In the genomic region with DNA sequence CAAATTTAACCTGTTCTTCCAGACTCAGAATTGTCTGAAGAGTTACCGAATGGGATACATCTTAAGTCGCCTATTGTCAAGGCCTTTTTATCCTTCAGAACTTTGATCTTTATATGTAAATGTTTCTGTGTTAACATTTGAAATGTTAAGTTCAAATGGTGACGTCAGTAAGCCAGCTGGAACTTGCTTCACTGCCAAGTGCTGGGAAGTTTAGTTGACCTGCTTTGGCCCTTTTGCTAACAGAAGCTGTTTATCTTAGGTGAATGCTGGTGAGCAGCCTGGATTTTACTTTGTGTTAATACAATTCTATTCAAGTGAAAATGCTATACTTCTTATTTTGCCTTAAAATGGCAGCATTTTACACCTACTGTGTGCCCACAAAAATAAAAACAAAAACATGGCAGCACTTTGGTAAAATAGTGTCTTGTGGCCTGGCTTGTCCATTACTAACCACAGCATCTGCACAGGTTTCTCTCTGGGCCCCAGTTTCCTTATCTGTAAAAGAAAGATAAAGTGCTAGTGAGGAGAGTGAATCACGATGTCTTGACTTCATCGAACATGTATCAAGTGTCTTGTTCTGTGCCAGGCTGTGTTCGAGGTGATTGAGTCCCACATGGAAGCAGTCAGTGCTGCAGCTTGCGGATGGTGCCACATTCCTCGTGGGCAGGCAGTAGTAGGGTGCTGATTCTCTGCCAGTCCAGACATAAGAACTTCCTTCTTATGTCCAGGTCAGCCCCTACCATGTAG, we compare ENCODE assay signal across 8 cellular contexts. TPM values are rescaled to one million over a fixed set of nuclear protein-coding genes. Genes with fewer than 3 reads are reported as not detected.
DNase-seq lines count a peak whose midpoint lies in the region; ATAC-seq and TF ChIP-seq lines count a peak whose summit lies in the region.

No MANE protein-coding gene starts in this region.

- CTCF ChIA-PET in MCF 10A (lab: Yijun Ruan, JAX) = interaction anchor here (0.8 to 2.7 kb wide), 9 partner anchors 12 to 393 kb away, joined by 3 to 13 read pairs (median 3); no protein-coding TSS in a partner anchor

- peaks cover 6% of the 10 kb centered on the region for H3K36me3 Mint-ChIP-seq in MCF 10A (ENCODE audit: insufficient read depth, unreplicated experiment)

- peak in 1 of 2 donors; percentile 45 for TF ChIP-seq RAD21 in liver (IDR thresholded peaks at IDR 0.05)

- peaks cover 0 to 5% (median 2%) of the 10 kb centered on the region in 9 donors for H3K36me3 ChIP-seq in heart left ventricle
- peaks cover 0 to 4% (median 1%) of the 10 kb centered on the region in 4 donors for H3K36me3 ChIP-seq in liver (ENCODE audit: control insufficient read depth in 4 of 4, insufficient read depth in 3 of 4, low read depth in 1 of 4, low read length in 3 of 4)
- H3K36me3 ChIP-seq in transverse colon = no peaks in the 10 kb centered on the region

- H3K9me3 ChIP-seq in heart left ventricle = no peaks in the 10 kb centered on the region
- no peaks in the 10 kb centered on the region for H3K9me3 ChIP-seq in liver (ENCODE audit: control insufficient read depth in 4 of 4, low read length in 3 of 4)
- no peaks in the 10 kb centered on the region for H3K9me3 ChIP-seq in transverse colon

- in situ Hi-C loops in transverse colon (cut with MboI; ENCODE audit: low pct_ligation_motif_present in 1 of 4, low pct_unique_long_range_greater_than_20kb in 1 of 4, low sequenced_read_pairs in 3 of 4) = loop anchor here in 2 of 4 donors (10.0 to 25.0 kb wide), 2 partner anchors 87 to 95 kb away; a partner anchor contains a TSS

- DNase-seq in heart left ventricle (peak in 1 of 5 donors; percentile 56), left ventricle myocardium superior (no peak), MCF 10A (ENCODE audit: unreplicated experiment) (peak; percentile 34), transverse colon (peak; percentile 59), NCI-H524 (lab: John Stamatoyannopoulos, UW) (no peak)

- peak overlapping the region; percentile 86 to 94 for H3K9ac ChIP-seq in liver (ENCODE audit: low read depth in 1 of 2, low read length in 2 of 2)

- POLR2A ChIA-PET in MCF 10A (lab: Yijun Ruan, JAX) = interaction anchor here (1.0 to 4.8 kb wide), 12 partner anchors 22 to 535 kb away, joined by 3 to 47 read pairs (median 4); a partner anchor contains a TSS

- peak overlapping the region; percentile 81 for H3K27ac Mint-ChIP-seq in MCF 10A (ENCODE audit: low read depth, unreplicated experiment)

- intact Hi-C loops in heart left ventricle (cut with DNase I) (loop anchor here in 7 of 10 donors (5.0 to 10.0 kb wide), 5 partner anchors 85 to 100 kb away; a partner anchor contains a TSS), left ventricle myocardium superior (cut with micrococcal nuclease) (no loop called here), MCF 10A (cut with micrococcal nuclease) (loop anchor here (2.0 kb wide), 1 partner anchor 161 kb away; no protein-coding TSS in a partner anchor), transverse colon (cut with DNase I; ENCODE audit: low total_unique reads) (loop anchor here (5.0 kb wide), 1 partner anchor 55 kb away; a partner anchor contains a TSS)

- TF ChIP-seq POLR2A in heart left ventricle (IDR thresholded peaks at IDR 0.05) (no peak), transverse colon (IDR thresholded peaks at IDR 0.05) (no peak)

- ATAC-seq in heart left ventricle (peak in 3 of 4 donors; percentile 3 to 35 (median 25)), left ventricle myocardium superior (no peak), HG02840 (IDR thresholded peaks at IDR 0.05; ENCODE audit: low FRiP score, unreplicated experiment) (no peak), HG03095 (IDR thresholded peaks at IDR 0.05; ENCODE audit: unreplicated experiment) (no peak)

- TF ChIP-seq EP300 in transverse colon (IDR thresholded peaks at IDR 0.05; ENCODE audit: low read depth) = peak; percentile 82

- H3K4me3 Mint-ChIP-seq in MCF 10A (ENCODE audit: unreplicated experiment) = peak overlapping the region; percentile 82

- no peaks in the 10 kb centered on the region for H3K27me3 ChIP-seq in heart left ventricle
- no peaks in the 10 kb centered on the region for H3K27me3 ChIP-seq in liver (ENCODE audit: control insufficient read depth in 4 of 4, insufficient read depth in 4 of 4, low read length in 3 of 4)
- no peaks in the 10 kb centered on the region for H3K27me3 ChIP-seq in transverse colon

- WGBS in heart left ventricle, 4 donors = 34 to 45% (median 41%) methylated on average over 8 of the region's 8 CpGs
- 23% methylated on average over 8 of the region's 8 CpGs for WGBS in liver
- 44 to 50% methylated on average over 4 to 8 of the region's 8 CpGs for WGBS in transverse colon (ENCODE audit: low coverage in 1 of 2), 2 donors

- peaks cover 18% of the 10 kb centered on the region for H3K4me1 Mint-ChIP-seq in MCF 10A (ENCODE audit: insufficient read depth, unreplicated experiment)

- no peaks in the 10 kb centered on the region for H3K27me3 Mint-ChIP-seq in MCF 10A (ENCODE audit: insufficient read depth, unreplicated experiment)

- H3K9me3 Mint-ChIP-seq in MCF 10A (ENCODE audit: unreplicated experiment) = no peaks in the 10 kb centered on the region

- BruUV-seq in MCF 10A (replicated peaks; lab: Mats Ljungman, UMichigan) = no TSS peak

- peaks cover 0 to 61% (median 35%) of the 10 kb centered on the region in 12 donors for H3K4me1 ChIP-seq in heart left ventricle
- peaks cover 10 to 60% (median 36%) of the 10 kb centered on the region in 4 donors for H3K4me1 ChIP-seq in liver (ENCODE audit: control insufficient read depth in 4 of 4, insufficient read depth in 4 of 4, low read length in 3 of 4)
- H3K4me1 ChIP-seq in transverse colon = peaks cover 18 to 45% (median 26%) of the 10 kb centered on the region in 4 donors

- H3K4me3 ChIP-seq in heart left ventricle = peak overlapping the region in 7 of 12 donors; percentile 80 to 97 (median 87)
- H3K4me3 ChIP-seq in liver (ENCODE audit: low read depth in 1 of 3, low read length in 3 of 3) = peak overlapping the region; percentile 23 to 89 (median 87)
- H3K4me3 ChIP-seq in transverse colon = peak overlapping the region in 1 of 4 donors; percentile 79

- no peak for TF ChIP-seq CTCF in heart left ventricle (IDR thresholded peaks at IDR 0.05)
- TF ChIP-seq CTCF in MCF 10A (IDR thresholded peaks at IDR 0.05; ENCODE audit: unreplicated experiment) = no peak
- no peak for TF ChIP-seq CTCF in liver (IDR thresholded peaks at IDR 0.05; ENCODE audit: low read depth, low read length, missing input control)
- TF ChIP-seq CTCF in transverse colon (IDR thresholded peaks at IDR 0.05) = no peak

- H3K27ac ChIP-seq in heart left ventricle (peak overlapping the region in 10 of 12 donors; percentile 74 to 99 (median 92)), liver (ENCODE audit: low read depth in 1 of 2, low read length in 2 of 2) (peak overlapping the region; percentile 98 to 99), transverse colon (peak overlapping the region; percentile 86 to 97 (median 94))

TF ChIP-seq in liver, 16 proteins besides CTCF, POLR2A, EP300 and RAD21 (continues in another document):
- TF ChIP-seq, protein P1, sequence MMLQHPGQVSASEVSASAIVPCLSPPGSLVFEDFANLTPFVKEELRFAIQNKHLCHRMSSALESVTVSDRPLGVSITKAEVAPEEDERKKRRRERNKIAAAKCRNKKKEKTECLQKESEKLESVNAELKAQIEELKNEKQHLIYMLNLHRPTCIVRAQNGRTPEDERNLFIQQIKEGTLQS (IDR thresholded peaks at IDR 0.05) = no peak
- TF ChIP-seq EGR1 (IDR thresholded peaks at IDR 0.05; ENCODE audit: low read depth in 2 of 2) (peak in 1 of 2 donors; percentile 65), NR2F2 (IDR thresholded peaks at IDR 0.05) (peak; percentile 72), GABPA (IDR thresholded peaks at IDR 0.05 in 1 of 2, conservative IDR thresholded peaks at IDR 0.05 in 1 of 2) (peak in 1 of 2 donors; percentile 65), FOXA1 (IDR thresholded peaks at IDR 0.05) (peak; percentile 75), FOXA2 (IDR thresholded peaks at IDR 0.05) (peak; percentile 81), JUND (IDR thresholded peaks at IDR 0.05) (peak; percentile 53 to 89), TAF1 (conservative IDR thresholded peaks at IDR 0.05) (no peak), SP1 (IDR thresholded peaks at IDR 0.05) (peak; percentile 73), YY1 (IDR thresholded peaks at IDR 0.05) (peak; percentile 59), HNF4A (conservative IDR thresholded peaks at IDR 0.05) (peak; percentile 78 to 89), HNF4G (IDR thresholded peaks at IDR 0.05) (no peak), RXRA (IDR thresholded peaks at IDR 0.05) (peak; percentile 87 to 92)
- TF ChIP-seq, protein P2, sequence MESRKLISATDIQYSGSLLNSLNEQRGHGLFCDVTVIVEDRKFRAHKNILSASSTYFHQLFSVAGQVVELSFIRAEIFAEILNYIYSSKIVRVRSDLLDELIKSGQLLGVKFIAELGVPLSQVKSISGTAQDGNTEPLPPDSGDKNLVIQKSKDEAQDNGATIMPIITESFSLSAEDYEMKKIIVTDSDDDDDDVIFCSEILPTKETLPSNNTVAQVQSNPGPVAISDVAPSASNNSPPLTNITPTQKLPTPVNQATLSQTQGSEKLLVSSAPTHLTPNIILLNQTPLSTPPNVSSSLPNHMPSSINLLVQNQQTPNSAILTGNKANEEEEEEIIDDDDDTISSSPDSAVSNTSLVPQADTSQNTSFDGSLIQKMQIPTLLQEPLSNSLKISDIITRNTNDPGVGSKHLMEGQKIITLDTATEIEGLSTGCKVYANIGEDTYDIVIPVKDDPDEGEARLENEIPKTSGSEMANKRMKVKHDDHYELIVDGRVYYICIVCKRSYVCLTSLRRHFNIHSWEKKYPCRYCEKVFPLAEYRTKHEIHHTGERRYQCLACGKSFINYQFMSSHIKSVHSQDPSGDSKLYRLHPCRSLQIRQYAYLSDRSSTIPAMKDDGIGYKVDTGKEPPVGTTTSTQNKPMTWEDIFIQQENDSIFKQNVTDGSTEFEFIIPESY (IDR thresholded peaks at IDR 0.05) = peak; percentile 84
- TF ChIP-seq, protein P3, sequence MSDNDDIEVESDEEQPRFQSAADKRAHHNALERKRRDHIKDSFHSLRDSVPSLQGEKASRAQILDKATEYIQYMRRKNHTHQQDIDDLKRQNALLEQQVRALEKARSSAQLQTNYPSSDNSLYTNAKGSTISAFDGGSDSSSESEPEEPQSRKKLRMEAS (IDR thresholded peaks at IDR 0.05) = peak; percentile 43

RNA-seq across cellular contexts. Expression of a gene that starts 2.2 kb away (rescaled TPM):
- 10 to 100 TPM; 19.2 to 31.4 (median 25.0) TPM for total RNA-seq in heart left ventricle
- polyA plus RNA-seq in heart left ventricle = 10 to 100 TPM; 22.4 to 22.8 TPM
- 30.1 TPM for total RNA-seq in left ventricle myocardium superior
- 27.7 and 28.3 TPM in 2 replicates for total RNA-seq in MCF 10A (2022)
- 10 to 100 TPM; 19.0 to 34.1 TPM for total RNA-seq in liver
- polyA plus RNA-seq in liver = 10 to 100 TPM; 21.2 to 40.5 TPM
- 10 to 100 TPM; 12.9 to 37.8 (median 33.3) TPM for total RNA-seq in transverse colon

RNA-seq across cellular contexts. Expression of a gene that starts 56.0 kb away (rescaled TPM):
- 10 to 100 TPM in 8 of 9 donors, 1 to 10 TPM in 1; 5.5 to 30.2 (median 13.7) TPM for total RNA-seq in heart left ventricle
- 10 to 100 TPM in 1 of 2 donors, 1 to 10 TPM in 1; 7.4 to 17.3 TPM for polyA plus RNA-seq in heart left ventricle
- 10.3 TPM for total RNA-seq in left ventricle myocardium superior
- 1.7 and 2.8 TPM in 2 replicates for total RNA-seq in MCF 10A (2022)
- total RNA-seq in liver = 10 to 100 TPM in 1 of 2 donors, 1 to 10 TPM in 1; 9.8 to 31.0 TPM
- 10 to 100 TPM; 19.3 to 36.9 TPM for polyA plus RNA-seq in liver
- 10 to 100 TPM; 12.5 to 66.2 (median 54.1) TPM for total RNA-seq in transverse colon

Comparison
In these comparisons a context has a peak if more than half of its experiments do, and no peak if none do; other contexts are left out.
1. ATAC-seq: peak in heart left ventricle (3 of 4); none in left ventricle myocardium superior (single experiment), HG02840 (single experiment) and HG03095 (single experiment).
2. DNase-seq: peak in MCF 10A (single experiment) and transverse colon (single experiment); none in left ventricle myocardium superior (single experiment) and NCI-H524 (0 of 2).
3. Peak in every context shown above with its lines, with median percentiles within 50 percentile points of each other: H3K27ac ChIP-seq.